ENCODE assay signal across 24 cellular contexts in genomic region chrX:80022363-80023031, GRCh38. TPM values are rescaled to one million over a fixed set of nuclear protein-coding genes. Genes with fewer than 3 reads are reported as not detected.
DNase-seq lines count a peak whose midpoint lies in the region; ATAC-seq, FAIRE-seq and TF ChIP-seq lines count a peak whose summit lies in the region.
"Had no signal": no experiment of that assay in that cellular context is flagged by ENCODE, and none has a peak within 500 bp of the region (broad histone marks: within the 10 kb centered on the region; RNA-seq: fewer than 3 reads in every experiment).

No MANE protein-coding gene starts in this region.

- H3K9ac ChIP-seq in HUES64 (ENCODE audit: low read depth, low read length) (peak overlapping the region; percentile 43; the same call in 1 of the 2 replicates), neural cell (ENCODE audit: low read length) (no peak overlapping the region)
- H3K9ac ChIP-seq: KMS-11 had no signal

- ATAC-seq in A549: no peak; a peak in 1 of 6 replicates
- ATAC-seq in left ventricle myocardium superior: no peak
- ATAC-seq in GM21529 (IDR thresholded peaks at IDR 0.05; ENCODE audit: unreplicated experiment): no peak
- ATAC-seq: foreskin keratinocyte had no signal

- TF ChIP-seq EP300 in A549 (IDR thresholded peaks at IDR 0.05): no peak
- no peak for TF ChIP-seq EP300 in neural cell (conservative IDR thresholded peaks at IDR 0.05; ENCODE audit: poor library complexity, severe bottlenecking)

- TF ChIP-seq CTCF in A549 (IDR thresholded peaks at IDR 0.05): no peak
- TF ChIP-seq CTCF in neural cell (IDR thresholded peaks at IDR 0.05; ENCODE audit: poor library complexity, severe bottlenecking): no peak
- TF ChIP-seq CTCF in RWPE1 (conservative IDR thresholded peaks at IDR 0.05; ENCODE audit: low read depth): no peak

- no peak for DNase-seq in A549 (ENCODE audit: low read depth in 1 of 2, low spot score in 1 of 2)
- peak; percentile 17 for DNase-seq in left ventricle myocardium superior
- no peak for DNase-seq in effector CD8-positive, alpha-beta T cell (lab: John Stamatoyannopoulos, UW)
- no peak for DNase-seq in RWPE1 (ENCODE audit: low spot score)
- no peak for DNase-seq in RKO (ENCODE audit: low spot score)
- DNase-seq: activated CD4-positive, CD25-positive, alpha-beta regulatory T cell; activated CD8-positive, alpha-beta memory T cell treated with anti-CD3 and anti-CD28 coated beads, Interleukin-2, amount 50 U/mL, for 48 hours; activated naive CD4-positive, alpha-beta T cell treated with anti-CD3 and anti-CD28 coated beads, Interleukin-2, amount 50 U/mL, for 16 hours; Caco-2; foreskin keratinocyte; GF-D8; HFFc6; NCI-H1417; NCI-H226; substantia nigra had no signal

- FAIRE-seq in A549 (lab: Jason Lieb, UNC): no peak
- FAIRE-seq: bronchial epithelial cell had no signal

- intact Hi-C loops in left ventricle myocardium superior (cut with micrococcal nuclease): no loop called here

- 4% methylated on average over 21 of the region's 35 CpGs for WGBS in A549 (ENCODE audit: missing lambda C conversion rate)
- 2% methylated on average over 27 of the region's 35 CpGs for WGBS in HUES64

- H3K4me3 ChIP-seq in A549 (no peak overlapping the region), HUES64 (ENCODE audit: low read length) (peak overlapping the region; percentile 64), neural cell (ENCODE audit: low read length) (peak overlapping the region; percentile 62)

- no peaks in the 10 kb centered on the region for H3K9me3 ChIP-seq in A549
- H3K9me3 ChIP-seq in HUES64 (ENCODE audit: insufficient read depth, low read depth, low read length): no peaks in the 10 kb centered on the region
- no peaks in the 10 kb centered on the region for H3K9me3 ChIP-seq in neural cell (ENCODE audit: low read length)
- H3K9me3 ChIP-seq: Caco-2 had no signal

- no peak overlapping the region for H2AFZ ChIP-seq in neural cell (ENCODE audit: low read depth, low read length)

- CTCF ChIA-PET in A549 (lab: Yijun Ruan, JAX): no interaction called here
- CTCF ChIA-PET in RWPE1 (lab: Yijun Ruan, JAX): no interaction called here

- no peaks in the 10 kb centered on the region for H3F3A ChIP-seq in neural cell (ENCODE audit: insufficient read depth, low read length, poor library complexity, severe bottlenecking)

- H3K4me1 ChIP-seq in A549 (no peaks in the 10 kb centered on the region), HUES64 (ENCODE audit: insufficient read depth, low read length) (no peaks in the 10 kb centered on the region)
- H3K4me1 ChIP-seq: Caco-2, foreskin keratinocyte had no signal

- no peaks in the 10 kb centered on the region for H3K79me2 ChIP-seq in neural cell (replicated peaks; ENCODE audit: insufficient read depth, low read length)

- no peaks in the 10 kb centered on the region for H3K9me2 ChIP-seq in neural cell (ENCODE audit: insufficient read depth, low read length)

- H3K4me2 ChIP-seq in A549 (peak overlapping the region; percentile 38; the same call in 2 of the 3 replicates), neural cell (ENCODE audit: low read length) (no peak overlapping the region)
- H3K4me2 ChIP-seq: KMS-11 had no signal

- H3K27me3 ChIP-seq in HUES64 (ENCODE audit: insufficient read depth, low read length) (peaks cover 13% of the 10 kb centered on the region), neural cell (ENCODE audit: insufficient read depth, low read depth, low read length) (peaks cover 4% of the 10 kb centered on the region)
- H3K27me3 ChIP-seq: foreskin keratinocyte had no signal

- H3K27ac ChIP-seq in A549 (no peak overlapping the region), HUES64 (ENCODE audit: low read depth, low read length) (no peak overlapping the region), neural cell (ENCODE audit: low read length) (no peak overlapping the region), RWPE1 (no peak overlapping the region)
- H3K27ac ChIP-seq: foreskin keratinocyte, KMS-11 had no signal

- H4K20me1 ChIP-seq in neural cell (ENCODE audit: insufficient read depth): no peaks in the 10 kb centered on the region

- POLR2A ChIA-PET in A549 (lab: Yijun Ruan, JAX): interaction anchor here (0.6 kb wide), 1 partner anchor 10 kb away, joined by 3 read pairs; no protein-coding TSS in a partner anchor
- POLR2A ChIA-PET in RWPE1 (lab: Yijun Ruan, JAX; ENCODE audit: low non-redundant PET): no interaction called here

- no peak for TF ChIP-seq POLR2A in A549 (IDR thresholded peaks at IDR 0.05; ENCODE audit: low read length)

- no peak for TF ChIP-seq RAD21 in A549 (conservative IDR thresholded peaks at IDR 0.05 in 1 of 2, IDR thresholded peaks at IDR 0.05 in 1 of 2)
- TF ChIP-seq RAD21 in neural cell (conservative IDR thresholded peaks at IDR 0.05): no peak

- no peaks in the 10 kb centered on the region for H3K36me3 ChIP-seq in HUES64 (ENCODE audit: insufficient read depth, low read length)
- no peaks in the 10 kb centered on the region for H3K36me3 ChIP-seq in neural cell (ENCODE audit: insufficient read depth, low read length)

TF ChIP-seq in A549, 52 proteins besides CTCF, POLR2A, EP300 and RAD21:
- TF ChIP-seq RFX5 (IDR thresholded peaks at IDR 0.05) (no peak), EHMT2 (IDR thresholded peaks at IDR 0.05; ENCODE audit: low read depth) (no peak), ELK1 (IDR thresholded peaks at IDR 0.05; ENCODE audit: low read depth, low read length) (no peak), MAZ (IDR thresholded peaks at IDR 0.05; ENCODE audit: borderline replicate concordance, low read depth, low read length) (no peak), SREBF2 (IDR thresholded peaks at IDR 0.05) (no peak), USF2 (IDR thresholded peaks at IDR 0.05) (no peak), ZNF302 (CRISPR knock-in tag; IDR thresholded peaks at IDR 0.05) (no peak), RCOR1 (IDR thresholded peaks at IDR 0.05; ENCODE audit: low read depth, low read length) (no peak), CHD2 (IDR thresholded peaks at IDR 0.05; ENCODE audit: low read length, partially characterized antibody) (no peak)

TF ChIP-seq in neural cell, 6 proteins besides CTCF, POLR2A, EP300 and RAD21:
- no peak for TF ChIP-seq EZH2 (IDR thresholded peaks at IDR 0.05; ENCODE audit: borderline replicate concordance, insufficient read depth, low read length, poor library complexity, severe bottlenecking)
- TF ChIP-seq POLR2AphosphoS5 (IDR thresholded peaks at IDR 0.05): no peak
- no peak for TF ChIP-seq REST (IDR thresholded peaks at IDR 0.05; ENCODE audit: borderline replicate concordance)
- no peak for TF ChIP-seq TAF1 (IDR thresholded peaks at IDR 0.05; ENCODE audit: low read depth)
- TF ChIP-seq SMC3 (conservative IDR thresholded peaks at IDR 0.05; ENCODE audit: poor library complexity): no peak
- TF ChIP-seq MXI1 (conservative IDR thresholded peaks at IDR 0.05; ENCODE audit: poor library complexity, severe bottlenecking): no peak

RNA-seq across cellular contexts. Expression of gene TBX22, which starts 7.9 kb away (rescaled TPM):
- not detected in 2 replicates for polyA plus RNA-seq in A549 (2011; rRNA removed)
- polyA plus RNA-seq in A549 (2012; cell fraction: cytosol; rRNA removed): not detected in 2 replicates
- polyA plus RNA-seq in A549 (2012; cell fraction: nucleus; rRNA removed): not detected in 2 replicates
- polyA plus RNA-seq in A549 (2017; fragmentation: RNase III; extraction: RNeasy Plus Mini Kit Qiagen cat#74134 plus additional on column Dnase treatment): not detected in 3 replicates
- not detected in 2 replicates for polyA minus RNA-seq in A549 (2011; rRNA and poly(A)+ RNA removed)
- 0.65 TPM for polyA plus RNA-seq in HUES64 (2013, experiment 1 of 2)
- polyA plus RNA-seq in HUES64 (2013, experiment 2 of 2): 0.44 TPM
- not detected for total RNA-seq in left ventricle myocardium superior
- polyA plus RNA-seq in neural cell: not detected in 2 replicates
- polyA minus RNA-seq in neural cell: not detected in 2 replicates
- total RNA-seq: bronchial epithelial cell, Caco-2, foreskin keratinocyte, HFFc6, kidney epithelial cell, myocyte, OCI-LY7, pulmonary artery endothelial cell had no signal
- polyA plus RNA-seq: foreskin keratinocyte had no signal
